26 cellular contexts compared by ENCODE assay signal in genomic region chr4:164514765-164515164, GRCh38.
DNase-seq lines count a peak whose midpoint lies in the region; ATAC-seq and TF ChIP-seq lines count a peak whose summit lies in the region.
"Had no signal": no experiment of that assay in that cellular context is flagged by ENCODE, and none has a peak within 500 bp of the region (broad histone marks: within the 10 kb centered on the region; RNA-seq: fewer than 3 reads in every experiment).

No MANE protein-coding gene starts in this region.

- in situ Hi-C loops in mammary epithelial cell (cut with MboI; ENCODE audit: low sequenced_read_pairs in 2 of 2): no loop called here

- intact Hi-C loops in MCF 10A (cut with micrococcal nuclease) (no loop called here), mammary epithelial cell (cut with micrococcal nuclease) (no loop called here), PC-3 (cut with micrococcal nuclease) (no loop called here)

- H3K4me2 ChIP-seq in mammary epithelial cell (ENCODE audit: insufficient read depth, low read depth, low read length) (no peak overlapping the region), PC-3 (ENCODE audit: low read length) (no peak overlapping the region), neural cell (ENCODE audit: low read length) (no peak overlapping the region)
- H3K4me2 ChIP-seq: BLaER1 had no signal

- peak; percentile 67 for TF ChIP-seq EP300 in neural cell (conservative IDR thresholded peaks at IDR 0.05; ENCODE audit: poor library complexity, severe bottlenecking)

- H3K27ac Mint-ChIP-seq in MCF 10A (ENCODE audit: low read depth, unreplicated experiment): peak overlapping the region; percentile 1
- H3K27ac Mint-ChIP-seq: CD14-positive monocyte; CD4-positive, alpha-beta memory T cell; CD4-positive, CD25-positive, alpha-beta regulatory T cell; CD8-positive, alpha-beta memory T cell had no signal

- no peak for TF ChIP-seq RAD21 in neural cell (conservative IDR thresholded peaks at IDR 0.05)

- H3K4me3 Mint-ChIP-seq in MCF 10A (ENCODE audit: unreplicated experiment): no peak overlapping the region
- H3K4me3 Mint-ChIP-seq: CD14-positive monocyte; CD4-positive, alpha-beta memory T cell; CD4-positive, CD25-positive, alpha-beta regulatory T cell; CD8-positive, alpha-beta memory T cell had no signal

- ATAC-seq in PC-3: peak; percentile 70
- no peak for ATAC-seq in foreskin keratinocyte
- ATAC-seq: GM12878 had no signal

- no peaks in the 10 kb centered on the region for H3K79me2 ChIP-seq in mammary epithelial cell (ENCODE audit: insufficient read depth, low read length)
- H3K79me2 ChIP-seq in PC-3 (ENCODE audit: low read length): no peaks in the 10 kb centered on the region
- no peaks in the 10 kb centered on the region for H3K79me2 ChIP-seq in neural cell (replicated peaks; ENCODE audit: insufficient read depth, low read length)

- dilution Hi-C loops in mammary epithelial cell (cut with HindIII; ENCODE audit: low sequenced_read_pairs): no loop called here

- no peak overlapping the region for H3K9ac ChIP-seq in mammary epithelial cell (ENCODE audit: insufficient read depth, low read length)
- H3K9ac ChIP-seq in PC-3 (ENCODE audit: low read length): no peak overlapping the region
- no peak overlapping the region for H3K9ac ChIP-seq in neural cell (ENCODE audit: low read length)
- H3K9ac ChIP-seq: BLaER1 had no signal

- peaks cover 4% of the 10 kb centered on the region for H3K36me3 Mint-ChIP-seq in MCF 10A (ENCODE audit: insufficient read depth, unreplicated experiment)
- H3K36me3 Mint-ChIP-seq: CD14-positive monocyte; CD4-positive, alpha-beta memory T cell; CD4-positive, CD25-positive, alpha-beta regulatory T cell; CD8-positive, alpha-beta memory T cell had no signal

- H3K36me3 ChIP-seq in mammary epithelial cell (ENCODE audit: insufficient read depth, low read length) (no peaks in the 10 kb centered on the region), PC-3 (ENCODE audit: low read depth, low read length) (no peaks in the 10 kb centered on the region), neural cell (ENCODE audit: insufficient read depth, low read length) (no peaks in the 10 kb centered on the region)
- H3K36me3 ChIP-seq: BE2C, BLaER1 had no signal

- H3K27ac ChIP-seq in mammary epithelial cell (ENCODE audit: insufficient read depth, low read depth, low read length) (no peak overlapping the region), PC-3 (ENCODE audit: low read length) (no peak overlapping the region), neural cell (ENCODE audit: low read length) (no peak overlapping the region), foreskin keratinocyte (no peak overlapping the region)
- H3K27ac ChIP-seq: BLaER1 had no signal

- H2AFZ ChIP-seq in mammary epithelial cell (ENCODE audit: low read depth, low read length) (no peak overlapping the region), PC-3 (ENCODE audit: low read length) (no peak overlapping the region), neural cell (ENCODE audit: low read depth, low read length) (no peak overlapping the region)

- H4K20me1 ChIP-seq in mammary epithelial cell (ENCODE audit: insufficient read depth, low read length) (no peaks in the 10 kb centered on the region), PC-3 (ENCODE audit: low read length) (no peaks in the 10 kb centered on the region), neural cell (ENCODE audit: insufficient read depth) (no peaks in the 10 kb centered on the region)
- H4K20me1 ChIP-seq: BLaER1 had no signal

- H3K9me2 ChIP-seq in PC-3 (replicated peaks; ENCODE audit: low read length) (no peaks in the 10 kb centered on the region), neural cell (ENCODE audit: insufficient read depth, low read length) (no peaks in the 10 kb centered on the region)

- H3K4me1 Mint-ChIP-seq in MCF 10A (ENCODE audit: insufficient read depth, unreplicated experiment): peaks cover 5% of the 10 kb centered on the region
- H3K4me1 Mint-ChIP-seq: CD14-positive monocyte; CD4-positive, alpha-beta memory T cell; CD4-positive, CD25-positive, alpha-beta regulatory T cell; CD8-positive, alpha-beta memory T cell had no signal

- POLR2A ChIA-PET in MCF 10A (lab: Yijun Ruan, JAX): no interaction called here
- POLR2A ChIA-PET in PC-3 (lab: Charles Lee; ENCODE audit: unreplicated experiment): no interaction called here

- H3K27me3 Mint-ChIP-seq in MCF 10A (ENCODE audit: insufficient read depth, unreplicated experiment): no peaks in the 10 kb centered on the region
- H3K27me3 Mint-ChIP-seq: CD4-positive, alpha-beta memory T cell; CD4-positive, CD25-positive, alpha-beta regulatory T cell; CD8-positive, alpha-beta memory T cell had no signal

- no peak for TF ChIP-seq CTCF in MCF 10A (IDR thresholded peaks at IDR 0.05; ENCODE audit: unreplicated experiment)
- TF ChIP-seq CTCF in mammary epithelial cell (conservative IDR thresholded peaks at IDR 0.05 in 1 of 2, IDR thresholded peaks at IDR 0.05 in 1 of 2; ENCODE audit: extremely low read depth in 1 of 2, insufficient read depth in 1 of 2, low read depth in 1 of 2, low read length in 2 of 2): no peak
- no peak for TF ChIP-seq CTCF in PC-3 (conservative IDR thresholded peaks at IDR 0.05; ENCODE audit: low read depth, low read length)
- TF ChIP-seq CTCF in epithelial cell of esophagus (IDR thresholded peaks at IDR 0.05; ENCODE audit: insufficient read depth, low read depth, low read length, missing control alignments): no peak
- TF ChIP-seq CTCF in neural cell (IDR thresholded peaks at IDR 0.05; ENCODE audit: poor library complexity, severe bottlenecking): no peak
- no peak for TF ChIP-seq CTCF in foreskin keratinocyte (conservative IDR thresholded peaks at IDR 0.05)

- H3F3A ChIP-seq in PC-3 (ENCODE audit: low read length, unreplicated experiment) (no peaks in the 10 kb centered on the region), neural cell (ENCODE audit: insufficient read depth, low read length, poor library complexity, severe bottlenecking) (no peaks in the 10 kb centered on the region)

- H3K9me3 Mint-ChIP-seq in MCF 10A (ENCODE audit: unreplicated experiment): no peaks in the 10 kb centered on the region

- DNase-seq in MCF 10A (ENCODE audit: unreplicated experiment) (no peak), mammary epithelial cell (no peak), PC-3 (peak; percentile 45), epithelial cell of esophagus (ENCODE audit: low read depth) (peak; percentile 37), NCI-H1694 treated with DMSO at 0.1 percent for 48 hours (lab: John Stamatoyannopoulos, UW) (no peak), foreskin keratinocyte (no peak)
- no peak for DNase-seq in stimulated activated CD8-positive, alpha-beta memory T cell treated with anti-CD3 and anti-CD28 coated beads, Interleukin-4, amount 100 ng/mL, for 48 hours
- DNase-seq: 8988T; ACHN; BE2C; C1 segment of cervical spinal cord; CD4-positive, alpha-beta memory T cell; CD4-positive, CD25-positive, alpha-beta regulatory T cell; CD8-positive, alpha-beta memory T cell; COR-L47; DMS 273 treated with DMSO at 0.1 percent for 48 hours; DMS153; DMS53; DMS79; DND-41; EL; GDM1 had no signal

- no peak overlapping the region for H3K4me3 ChIP-seq in mammary epithelial cell (replicated peaks in 1 of 3; ENCODE audit: insufficient read depth in 1 of 3, low read depth in 2 of 3, low read length in 3 of 3)
- no peak overlapping the region for H3K4me3 ChIP-seq in PC-3 (ENCODE audit: low read length)
- no peak overlapping the region for H3K4me3 ChIP-seq in epithelial cell of esophagus (ENCODE audit: low read length)
- no peak overlapping the region for H3K4me3 ChIP-seq in neural cell (ENCODE audit: low read length)
- H3K4me3 ChIP-seq: BLaER1, GM12878 had no signal

- no peaks in the 10 kb centered on the region for H3K9me3 ChIP-seq in mammary epithelial cell (replicated peaks; ENCODE audit: insufficient read depth, low read length)
- no peaks in the 10 kb centered on the region for H3K9me3 ChIP-seq in PC-3 (ENCODE audit: low read length)
- H3K9me3 ChIP-seq in neural cell (ENCODE audit: low read length): no peaks in the 10 kb centered on the region
- H3K9me3 ChIP-seq: BE2C had no signal

- BruUV-seq in MCF 10A (replicated peaks; lab: Mats Ljungman, UMichigan) (no TSS peak), mammary epithelial cell (replicated peaks; lab: Mats Ljungman, UMichigan) (no TSS peak), PC-3 (replicated peaks; lab: Mats Ljungman, UMichigan) (no TSS peak)

- H3K4me1 ChIP-seq in mammary epithelial cell (ENCODE audit: insufficient read depth, low read length): peaks cover 8% of the 10 kb centered on the region
- H3K4me1 ChIP-seq in PC-3 (ENCODE audit: insufficient read depth, low read length): peaks cover 8% of the 10 kb centered on the region; the same call in 1 of the 2 replicates
- H3K4me1 ChIP-seq in foreskin keratinocyte: peaks cover 4% of the 10 kb centered on the region
- H3K4me1 ChIP-seq: BE2C, BLaER1 had no signal

- CTCF ChIA-PET in MCF 10A (lab: Yijun Ruan, JAX): no interaction called here
- CTCF ChIA-PET in mammary epithelial cell (lab: Charles Lee; ENCODE audit: low non-redundant PET): no interaction called here
- CTCF ChIA-PET in PC-3 (lab: Charles Lee): no interaction called here

- H3K27me3 ChIP-seq in mammary epithelial cell (ENCODE audit: insufficient read depth, low read length) (no peaks in the 10 kb centered on the region), PC-3 (ENCODE audit: low read length) (no peaks in the 10 kb centered on the region), neural cell (ENCODE audit: insufficient read depth, low read depth, low read length) (no peaks in the 10 kb centered on the region), foreskin keratinocyte (no peaks in the 10 kb centered on the region)
- H3K27me3 ChIP-seq: BE2C, BLaER1 had no signal

TF ChIP-seq in neural cell, 6 proteins besides CTCF, POLR2A, EP300 and RAD21 (continues in another document):
- no peak for TF ChIP-seq POLR2AphosphoS5 (IDR thresholded peaks at IDR 0.05)
- no peak for TF ChIP-seq SMC3 (conservative IDR thresholded peaks at IDR 0.05; ENCODE audit: poor library complexity)
- no peak for TF ChIP-seq TAF1 (IDR thresholded peaks at IDR 0.05; ENCODE audit: low read depth)
- TF ChIP-seq MXI1 (conservative IDR thresholded peaks at IDR 0.05; ENCODE audit: poor library complexity, severe bottlenecking): no peak

Comparison
In these comparisons a context has a peak if more than half of its experiments do, and no peak if none do; other contexts are left out.
1. DNase-seq: peak in PC-3 (single experiment) and epithelial cell of esophagus (single experiment); none in MCF 10A (single experiment), mammary epithelial cell (single experiment), stimulated activated CD8-positive, alpha-beta memory T cell treated with anti-CD3 and anti-CD28 coated beads, Interleukin-4, amount 100 ng/mL, for 48 hours (single experiment), NCI-H1694 treated with DMSO at 0.1 percent for 48 hours (single experiment) and foreskin keratinocyte (0 of 2).